In the genomic region with DNA sequence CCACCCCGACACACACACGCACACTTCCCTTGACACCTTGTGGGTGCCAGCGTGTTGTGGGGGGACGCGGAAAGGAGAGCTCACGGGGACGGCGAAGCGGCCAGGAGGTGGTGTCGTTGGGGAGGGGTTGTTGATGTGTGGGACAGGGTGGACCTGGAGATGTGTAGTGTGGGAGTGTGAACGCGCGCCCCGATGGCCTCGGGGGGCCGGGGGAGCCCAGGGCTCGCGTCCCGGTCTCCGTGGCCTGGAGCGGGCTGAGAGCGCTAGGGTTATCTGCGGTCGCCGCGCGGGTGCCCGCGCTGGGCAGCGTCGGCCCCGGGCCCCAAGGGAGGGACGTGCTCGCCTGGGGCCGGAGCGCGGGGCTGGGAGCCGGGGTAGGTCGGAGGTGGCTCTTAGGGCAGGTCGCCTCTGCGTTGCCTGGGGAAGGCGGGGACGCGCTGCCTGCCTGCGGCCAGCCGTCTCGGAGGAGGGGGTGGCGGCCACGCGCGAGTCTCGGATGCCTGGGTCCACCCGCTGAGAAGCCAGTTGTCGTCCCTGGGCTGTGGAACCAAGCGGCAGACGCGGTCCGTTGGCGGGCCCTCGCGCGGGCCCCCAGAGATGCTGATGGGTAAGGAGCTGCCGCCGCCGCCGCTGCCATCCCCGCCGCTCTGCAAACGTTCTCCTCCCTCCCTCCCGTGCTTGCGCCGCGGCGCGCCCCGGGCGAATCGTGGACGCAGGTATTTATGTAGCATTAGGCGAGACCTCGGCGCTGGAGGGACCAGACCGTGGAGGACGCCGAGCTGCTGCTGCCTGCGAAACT, we compare ENCODE assay signal across 8 cellular contexts. TPM values are rescaled to one million over a fixed set of nuclear protein-coding genes. Genes with fewer than 3 reads are reported as not detected.
A peak's percentile ranks its signal among the peaks of the same experiment; 100 is the strongest.
DNase-seq lines count a peak whose midpoint lies in the region; ATAC-seq and TF ChIP-seq lines count a peak whose summit lies in the region.

No MANE protein-coding gene starts in this region.

- H3K4me2 ChIP-seq in hepatocyte: peak overlapping the region; percentile 99

- H3K9me3 Mint-ChIP-seq in activated naive CD8-positive, alpha-beta T cell treated with anti-CD3 and anti-CD28 coated beads for 36 hours: no peaks in the 10 kb centered on the region

- peak overlapping the region; percentile 69 for H2AFZ ChIP-seq in hepatocyte

- no peak for TF ChIP-seq EP300 in sigmoid colon (IDR thresholded peaks at IDR 0.05)

- no peaks in the 10 kb centered on the region for H3K9me3 ChIP-seq in hepatocyte (ENCODE audit: low read depth)
- no peaks in the 10 kb centered on the region for H3K9me3 ChIP-seq in sigmoid colon

- no peak overlapping the region for H3K27ac ChIP-seq in hepatocyte
- peak overlapping the region; percentile 91 to 98 (median 96) for H3K27ac ChIP-seq in sigmoid colon

- peaks cover 56% of the 10 kb centered on the region for H3K27me3 ChIP-seq in hepatocyte
- no peaks in the 10 kb centered on the region for H3K27me3 ChIP-seq in sigmoid colon

- no peaks in the 10 kb centered on the region for H3K9me2 ChIP-seq in hepatocyte (replicated peaks; ENCODE audit: insufficient read depth)

- TF ChIP-seq POLR2A in sigmoid colon (IDR thresholded peaks at IDR 0.05): peak in 1 of 2 donors; percentile 5

- H3K27ac Mint-ChIP-seq in activated naive CD8-positive, alpha-beta T cell treated with anti-CD3 and anti-CD28 coated beads for 36 hours: no peak overlapping the region

- ATAC-seq in HG03139 (IDR thresholded peaks at IDR 0.05; ENCODE audit: unreplicated experiment) (no peak), GM21576 (IDR thresholded peaks at IDR 0.05; ENCODE audit: unreplicated experiment) (no peak)

- WGBS in hepatocyte (ENCODE audit: low lambda C conversion rate, missing lambda C conversion rate): 1% methylated on average over 63 of the region's 86 CpGs
- 0 to 1% methylated on average over 86 of the region's 86 CpGs for WGBS in sigmoid colon, 2 donors

- H3K4me1 ChIP-seq in hepatocyte (ENCODE audit: insufficient read depth) (peaks cover 9% of the 10 kb centered on the region), sigmoid colon (peaks cover 0 to 23% (median 14%) of the 10 kb centered on the region in 4 donors)

- H4K20me1 ChIP-seq in hepatocyte (ENCODE audit: insufficient read depth, poor library complexity, severe bottlenecking): peaks cover 5% of the 10 kb centered on the region

- DNase-seq in GM03348 (ENCODE audit: low spot score): peak; percentile 60
- DNase-seq in LNCaP clone FGC (ENCODE audit: low read depth): no peak
- DNase-seq in activated naive CD8-positive, alpha-beta T cell treated with anti-CD3 and anti-CD28 coated beads for 36 hours: peak; percentile 23
- DNase-seq in hepatocyte (ENCODE audit: low spot score): peak; percentile 43
- DNase-seq in sigmoid colon: peak; percentile 81
- no peak for DNase-seq in NOMO-1 treated with DMSO at 0.1 percent for 48 hours (lab: John Stamatoyannopoulos, UW; ENCODE audit: unreplicated experiment)

- no peak for TF ChIP-seq CTCF in LNCaP clone FGC (IDR thresholded peaks at IDR 0.05; ENCODE audit: control insufficient read depth, extremely low read depth, insufficient read depth)
- peak; percentile 8 for TF ChIP-seq CTCF in hepatocyte (IDR thresholded peaks at IDR 0.05; ENCODE audit: poor library complexity)
- TF ChIP-seq CTCF in sigmoid colon (IDR thresholded peaks at IDR 0.05): no peak

- H3K36me3 Mint-ChIP-seq in activated naive CD8-positive, alpha-beta T cell treated with anti-CD3 and anti-CD28 coated beads for 36 hours: no peaks in the 10 kb centered on the region

- H3K4me3 ChIP-seq in LNCaP clone FGC (ENCODE audit: low read depth, low read length): peak overlapping the region; percentile 60
- peak overlapping the region; percentile 79 for H3K4me3 ChIP-seq in hepatocyte
- peak overlapping the region; percentile 75 to 94 (median 88) for H3K4me3 ChIP-seq in sigmoid colon

- H3K36me3 ChIP-seq in hepatocyte (replicated peaks; ENCODE audit: insufficient read depth, low read depth) (no peaks in the 10 kb centered on the region), sigmoid colon (no peaks in the 10 kb centered on the region)

- peaks cover 34% of the 10 kb centered on the region for H3K79me2 ChIP-seq in hepatocyte

- intact Hi-C loops in sigmoid colon (cut with DNase I): loop anchor here (5.0 to 10.0 kb wide), 3 partner anchors 66 to 538 kb away; partner anchors contain the start of gene ATAD2B

- H3K4me1 Mint-ChIP-seq in activated naive CD8-positive, alpha-beta T cell treated with anti-CD3 and anti-CD28 coated beads for 36 hours: peaks cover 22% of the 10 kb centered on the region

- H3K27me3 Mint-ChIP-seq in activated naive CD8-positive, alpha-beta T cell treated with anti-CD3 and anti-CD28 coated beads for 36 hours: peaks cover 78% of the 10 kb centered on the region

- H3K4me3 Mint-ChIP-seq in activated naive CD8-positive, alpha-beta T cell treated with anti-CD3 and anti-CD28 coated beads for 36 hours: peak overlapping the region; percentile 78

RNA-seq across cellular contexts. Expression of gene KLHL29, which starts 1.6 kb away (rescaled TPM):
- 1 to 10 TPM; 1.2 to 1.5 TPM for total RNA-seq in activated naive CD8-positive, alpha-beta T cell treated with anti-CD3 and anti-CD28 coated beads for 36 hours
- total RNA-seq in hepatocyte (3.6 and 3.8 TPM in 2 replicates), sigmoid colon (10 to 100 TPM in 2 of 4 donors, 1 to 10 TPM in 2; 6.3 to 25.5 (median 13.9) TPM)
- polyA plus RNA-seq in hepatocyte (9.7 and 9.9 TPM in 2 replicates), sigmoid colon (1 to 10 TPM in 1 of 3 donors, under 1 TPM in 2; 0.46 to 3.8 (median 0.60) TPM)

Comparison
In these comparisons a context has a peak if more than half of its experiments do, and no peak if none do; other contexts are left out.
1. DNase-seq: peak in GM03348 (single experiment), activated naive CD8-positive, alpha-beta T cell treated with anti-CD3 and anti-CD28 coated beads for 36 hours (single experiment), hepatocyte (single experiment) and sigmoid colon (single experiment); none in LNCaP clone FGC (single experiment) and NOMO-1 treated with DMSO at 0.1 percent for 48 hours (single experiment).
2. Peak in every context shown above with its lines, with median percentiles within 50 percentile points of each other: H3K4me3 ChIP-seq.